In genomic region chr6:134171517-134171916, GRCh38 we compare ENCODE assay signal across 9 cellular contexts.
DNase-seq lines count a peak whose midpoint lies in the region; ATAC-seq and TF ChIP-seq lines count a peak whose summit lies in the region.
"Had no signal": no experiment of that assay in that cellular context is flagged by ENCODE, and none has a peak within 500 bp of the region (broad histone marks: within the 10 kb centered on the region; RNA-seq: fewer than 3 reads in every experiment).

No MANE protein-coding gene starts in this region.

- peaks cover 42% of the 10 kb centered on the region for H3K36me3 Mint-ChIP-seq in chondrocyte (ENCODE audit: low read depth)

- peaks cover 58% of the 10 kb centered on the region for H3K4me1 Mint-ChIP-seq in chondrocyte (ENCODE audit: low read depth)

- WGBS in upper lobe of left lung, 2 donors = 68 to 69% methylated on average over 5 of the region's 5 CpGs

- ATAC-seq in upper lobe of left lung (ENCODE audit: low FRiP score in 2 of 2) = no peak
- ATAC-seq in GM18870 (IDR thresholded peaks at IDR 0.05; ENCODE audit: unreplicated experiment) = no peak

- peak overlapping the region; percentile 45 for H3K27ac Mint-ChIP-seq in chondrocyte (ENCODE audit: unreplicated experiment)

- TF ChIP-seq EP300 in upper lobe of left lung (IDR thresholded peaks at IDR 0.05) = no peak

- no peaks in the 10 kb centered on the region for H3K9me3 Mint-ChIP-seq in chondrocyte (ENCODE audit: low read depth)

- H3K36me3 ChIP-seq in left ventricle myocardium inferior (peaks cover 55% of the 10 kb centered on the region), upper lobe of left lung (peaks cover 32 to 63% (median 50%) of the 10 kb centered on the region in 4 donors)

- H3K9me3 ChIP-seq in left ventricle myocardium inferior (replicated peaks) (no peaks in the 10 kb centered on the region), upper lobe of left lung (no peaks in the 10 kb centered on the region)

- no peak for TF ChIP-seq CTCF in left ventricle myocardium inferior (IDR thresholded peaks at IDR 0.05; ENCODE audit: borderline replicate concordance)
- no peak for TF ChIP-seq CTCF in chondrocyte (IDR thresholded peaks at IDR 0.05)
- TF ChIP-seq CTCF in upper lobe of left lung (IDR thresholded peaks at IDR 0.05) = no peak

- DNase-seq in left ventricle myocardium inferior = no peak
- no peak for DNase-seq in cardiac septum (ENCODE audit: low spot score)
- DNase-seq in chondrocyte (ENCODE audit: low spot score) = no peak
- peak; percentile 15 for DNase-seq in midbrain (lab: John Stamatoyannopoulos, UW)
- no peak for DNase-seq in upper lobe of left lung
- no peak for DNase-seq in SIG-M5 (lab: John Stamatoyannopoulos, UW)
- DNase-seq in Ammon's horn (ENCODE audit: low spot score) = no peak
- DNase-seq: KG1 had no signal

- H3K27me3 ChIP-seq in left ventricle myocardium inferior (ENCODE audit: low read depth) = no peaks in the 10 kb centered on the region
- H3K27me3 ChIP-seq in upper lobe of left lung = no peaks in the 10 kb centered on the region

- H3K4me3 Mint-ChIP-seq in chondrocyte (ENCODE audit: unreplicated experiment) = peak overlapping the region; percentile 99

- H3K27ac ChIP-seq in left ventricle myocardium inferior (replicated peaks) = peak overlapping the region; percentile 99
- H3K27ac ChIP-seq in upper lobe of left lung = peak overlapping the region; percentile 97 to 100 (median 99)

- intact Hi-C loops in left ventricle myocardium inferior (cut with micrococcal nuclease) = loop anchor here (5.0 kb wide), 2 partner anchors 471 to 651 kb away; no protein-coding TSS in a partner anchor
- intact Hi-C loops in cardiac septum (cut with DNase I) = loop anchor here (5.0 to 10.0 kb wide), 3 partner anchors 273 to 766 kb away; no protein-coding TSS in a partner anchor

- H3K4me1 ChIP-seq in left ventricle myocardium inferior (peaks cover 69% of the 10 kb centered on the region), upper lobe of left lung (peaks cover 11 to 31% (median 16%) of the 10 kb centered on the region in 4 donors)

- no peaks in the 10 kb centered on the region for H3K27me3 Mint-ChIP-seq in chondrocyte (ENCODE audit: low read depth)

- H3K4me3 ChIP-seq in left ventricle myocardium inferior = peak overlapping the region; percentile 86
- H3K4me3 ChIP-seq in upper lobe of left lung = peak overlapping the region; percentile 28 to 81 (median 74)

- TF ChIP-seq POLR2A in upper lobe of left lung (IDR thresholded peaks at IDR 0.05) = no peak
